Comparison of ENCODE assay signal across 10 cellular contexts in the genomic region with DNA sequence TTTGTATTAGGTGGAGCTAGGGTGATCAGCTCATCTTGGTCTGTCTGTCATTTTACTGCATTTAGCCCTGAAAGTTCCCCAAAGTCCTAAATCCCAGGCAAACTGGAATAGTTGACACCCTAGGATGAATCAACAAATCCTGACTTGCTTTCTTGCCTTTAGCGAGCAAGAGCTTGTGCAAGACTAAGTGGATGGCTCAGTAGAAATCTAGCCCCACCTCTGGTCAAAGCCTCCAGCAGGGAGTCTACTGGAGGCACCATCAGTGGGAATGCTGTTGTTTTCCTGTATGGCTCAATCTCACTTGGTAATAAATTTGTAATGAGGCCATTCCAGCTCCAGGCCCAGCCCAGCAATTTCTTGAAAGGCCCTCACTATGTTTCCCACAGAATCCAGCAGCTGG. TPM values are rescaled to one million over a fixed set of nuclear protein-coding genes. Genes with fewer than 3 reads are reported as not detected.
"Had no signal": no experiment of that assay in that cellular context is flagged by ENCODE, and none has a peak within 500 bp of the region (broad histone marks: within the 10 kb centered on the region; RNA-seq: fewer than 3 reads in every experiment).

No MANE protein-coding gene starts in this region.

- H3K9ac ChIP-seq: GM23248 had no signal

- ATAC-seq: HCT116 had no signal

- DNase-seq: GM23248, GOT3, H7, HFFc6, KBM-7 had no signal

- H3K9me3 ChIP-seq: HAP-1 had no signal

- H3K4me3 ChIP-seq: GM23248, HAP-1 had no signal

- H3K27ac ChIP-seq: GM23248 had no signal

- H3K36me3 ChIP-seq: HAP-1 had no signal

- H3K4me1 ChIP-seq: HAP-1 had no signal

- H2AFZ ChIP-seq: GM23248 had no signal

RNA-seq across cellular contexts. Expression of a gene that starts 43.7 kb away (rescaled TPM):
- total RNA-seq: GM23248, H4, HFFc6, HT-29 had no signal
- polyA plus RNA-seq: GM23248, IgD-negative memory B cell had no signal
